In the genomic region with DNA sequence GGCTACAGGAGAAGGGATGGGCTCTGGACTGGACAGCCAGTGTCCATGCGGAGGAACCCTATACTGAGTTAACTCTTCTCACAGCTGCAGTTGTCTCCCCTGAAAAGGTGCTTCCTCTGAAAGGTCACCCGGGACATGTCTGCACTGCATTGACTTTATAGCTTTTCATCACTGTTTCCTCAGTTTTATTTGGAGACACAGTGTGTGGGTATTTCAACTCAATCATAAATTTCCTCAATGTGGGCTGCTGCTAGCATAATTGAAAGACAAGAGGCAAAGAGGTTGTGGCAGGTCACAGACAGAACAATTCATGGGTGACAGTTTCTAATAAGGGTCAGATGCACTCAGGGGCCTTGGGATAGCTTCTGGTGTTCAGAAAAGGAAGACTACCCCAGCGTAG, we compare ENCODE assay signal across 24 cellular contexts.
DNase-seq lines count a peak whose midpoint lies in the region; ATAC-seq and TF ChIP-seq lines count a peak whose summit lies in the region.
"Had no signal": no experiment of that assay in that cellular context is flagged by ENCODE, and none has a peak within 500 bp of the region (broad histone marks: within the 10 kb centered on the region; RNA-seq: fewer than 3 reads in every experiment).

No MANE protein-coding gene starts in this region.

- H2AK5ac ChIP-seq in mesendoderm (ENCODE audit: low read length) = no peak overlapping the region

- H3K9ac ChIP-seq in mesendoderm (ENCODE audit: low read length) = no peak overlapping the region
- H3K9ac ChIP-seq: KMS-11, SK-N-SH had no signal

- TF ChIP-seq CTCF in prostate gland (IDR thresholded peaks at IDR 0.05) = no peak

- ATAC-seq in GM18867 (IDR thresholded peaks at IDR 0.05; ENCODE audit: unreplicated experiment) (peak; percentile 22), GM21723 (IDR thresholded peaks at IDR 0.05; ENCODE audit: unreplicated experiment) (peak; percentile 11), HG03565 (IDR thresholded peaks at IDR 0.05; ENCODE audit: unreplicated experiment) (peak; percentile 19)
- ATAC-seq: naive thymus-derived CD8-positive, alpha-beta T cell; T-helper 17 cell had no signal

- no peaks in the 10 kb centered on the region for H3K9me3 ChIP-seq in prostate gland
- H3K9me3 ChIP-seq: A549, SK-N-SH, thoracic aorta had no signal

- no peak overlapping the region for H3K23ac ChIP-seq in mesendoderm (ENCODE audit: low read length)

- H3K4me3 ChIP-seq in mesendoderm (ENCODE audit: low read length) (no peak overlapping the region), prostate gland (no peak overlapping the region)
- H3K4me3 ChIP-seq: A549, dorsolateral prefrontal cortex, skin epidermis, thoracic aorta had no signal

- no peak overlapping the region for H2BK5ac ChIP-seq in mesendoderm (ENCODE audit: low read length)

- H3K79me1 ChIP-seq in mesendoderm (ENCODE audit: low read length) = no peaks in the 10 kb centered on the region

- WGBS in mesendoderm (ENCODE audit: extremely low coverage, insufficient coverage, low lambda C conversion rate) = no CpG with 5 or more reads among the region's 3 CpGs
- WGBS in prostate gland = 87% methylated on average over 3 of the region's 3 CpGs

- H3K18ac ChIP-seq in mesendoderm (ENCODE audit: low read length) = peak overlapping the region; percentile 47

- no peak overlapping the region for H3K27ac ChIP-seq in mesendoderm (ENCODE audit: low read depth, low read length)
- H3K27ac ChIP-seq in prostate gland = no peak overlapping the region
- H3K27ac ChIP-seq: A549, dorsolateral prefrontal cortex, HL-60, KMS-11, skin epidermis, thoracic aorta had no signal

- H3K4ac ChIP-seq in mesendoderm (ENCODE audit: low read depth, low read length) = no peak overlapping the region

- TF ChIP-seq POLR2A in prostate gland (IDR thresholded peaks at IDR 0.05) = no peak

- DNase-seq in mesendoderm (no peak), islet precursor cell (no peak), prostate gland (ENCODE audit: low spot score) (no peak), NCI-H1048 (lab: John Stamatoyannopoulos, UW) (no peak)
- DNase-seq in activated CD8-positive, alpha-beta memory T cell treated with anti-CD3 and anti-CD28 coated beads for 24 hours = no peak
- DNase-seq: activated CD4-positive, alpha-beta T cell treated with anti-CD3 and anti-CD28 coated beads for 48 hours; activated T-cell treated with anti-CD3 and anti-CD28 coated beads, Interleukin-2, amount 50 U/mL, for 24 hours; DMS153; midbrain; naive thymus-derived CD8-positive, alpha-beta T cell; NCI-H1694; NCI-H2171; NCI-H510A treated with DMSO at 0.1 percent for 48 hours; T-helper 17 cell had no signal

- intact Hi-C loops in prostate gland (cut with DNase I) = no loop called here

- no peak overlapping the region for H3K4me2 ChIP-seq in mesendoderm (ENCODE audit: low read length)
- H3K4me2 ChIP-seq: A549, KMS-11, SK-N-SH had no signal

- peak overlapping the region; percentile 51 for H2BK120ac ChIP-seq in mesendoderm (ENCODE audit: low read depth, low read length)

- H3K4me1 ChIP-seq in mesendoderm (ENCODE audit: control insufficient read depth, low read depth, low read length) (no peaks in the 10 kb centered on the region), prostate gland (replicated peaks) (no peaks in the 10 kb centered on the region)
- H3K4me1 ChIP-seq: A549 had no signal

- H4K8ac ChIP-seq in mesendoderm (ENCODE audit: low read depth, low read length) = no peak overlapping the region

- H3K56ac ChIP-seq in mesendoderm (ENCODE audit: low read length) = no peak overlapping the region

- H3K27me3 ChIP-seq in mesendoderm (ENCODE audit: insufficient read depth, low read length, poor library complexity) (no peaks in the 10 kb centered on the region), prostate gland (replicated peaks; ENCODE audit: insufficient read depth) (no peaks in the 10 kb centered on the region)
- H3K27me3 ChIP-seq: dorsolateral prefrontal cortex had no signal

- H3K36me3 ChIP-seq in mesendoderm (ENCODE audit: control insufficient read depth, insufficient read depth, low read length) = no peaks in the 10 kb centered on the region
- no peaks in the 10 kb centered on the region for H3K36me3 ChIP-seq in prostate gland
- H3K36me3 ChIP-seq: thoracic aorta had no signal

- no peak overlapping the region for H2BK15ac ChIP-seq in mesendoderm (replicated peaks; ENCODE audit: low read depth)

- H3K79me2 ChIP-seq in mesendoderm (ENCODE audit: control insufficient read depth, insufficient read depth, low read length) = no peaks in the 10 kb centered on the region

- H4K5ac ChIP-seq in mesendoderm (ENCODE audit: low read length) = no peak overlapping the region
